ENCODE assay signal across 26 cellular contexts in genomic region chr12:104635944-104636343, GRCh38.
"Had no signal": no experiment of that assay in that cellular context is flagged by ENCODE, and none has a peak within 500 bp of the region (broad histone marks: within the 10 kb centered on the region; RNA-seq: fewer than 3 reads in every experiment).

No MANE protein-coding gene starts in this region.

- DNase-seq: activated CD4-positive, alpha-beta T cell treated with anti-CD3 and anti-CD28 coated beads for 4 hours; activated CD4-positive, alpha-beta T cell treated with anti-CD3 and anti-CD28 coated beads, Interleukin-2, amount 50 U/mL, for 48 hours; activated CD8-positive, alpha-beta memory T cell treated with anti-CD3 and anti-CD28 coated beads, Interleukin-2, amount 10 ng/mL, durations not matched to agents 7 days and 5 days; activated effector memory CD4-positive, alpha-beta T cell treated with anti-CD3 and anti-CD28 coated beads, Interleukin-2, amount 50 U/mL, for 16 hours; activated naive CD4-positive, alpha-beta T cell treated with anti-CD3 and anti-CD28 coated beads for 36 hours; activated naive CD8-positive, alpha-beta T cell treated with anti-CD3 and anti-CD28 coated beads for 36 hours; activated T-cell treated with anti-CD3 and anti-CD28 coated beads, Interleukin-2, amount 50 U/mL, for 24 hours; anterior cingulate cortex; NCI-H1092; NCI-H1417; NCI-H1930; NCI-H2171; NCI-H446 treated with DMSO at 0.1 percent for 48 hours; NCI-H526; NCI-H82; RPMI8226; T-cell; T-helper 2 cell; T1000 had no signal

- H3K27me3 Mint-ChIP-seq: activated CD8-positive, alpha-beta memory T cell treated with anti-CD3 and anti-CD28 coated beads, Interleukin-2, amount 10 ng/mL, durations not matched to agents 7 days and 5 days; activated naive CD8-positive, alpha-beta T cell treated with anti-CD3 and anti-CD28 coated beads for 36 hours; activated T-cell treated with anti-CD3 and anti-CD28 coated beads, Interleukin-2, amount 50 U/mL, for 24 hours; IgD-negative memory B cell; T-cell had no signal

- H3K27ac Mint-ChIP-seq: activated CD8-positive, alpha-beta memory T cell treated with anti-CD3 and anti-CD28 coated beads, Interleukin-2, amount 10 ng/mL, durations not matched to agents 7 days and 5 days; activated naive CD4-positive, alpha-beta T cell treated with anti-CD3 and anti-CD28 coated beads for 36 hours; activated naive CD8-positive, alpha-beta T cell treated with anti-CD3 and anti-CD28 coated beads for 36 hours; activated T-cell treated with anti-CD3 and anti-CD28 coated beads, Interleukin-2, amount 50 U/mL, for 24 hours; activated T-helper 1 cell treated with anti-CD3 and anti-CD28 coated beads, Interleukin-12 subunit alpha, Interleukin-12 subunit beta, Interleukin-2, Interleukin-4 antibody, amounts not matched to agents 30 ng/mL and 10 ng/mL and 1 ng/mL, durations not matched to agents 14 hours and 24 hours and 36 hours; T-cell had no signal

- H3K4me3 ChIP-seq: SK-N-MC had no signal

- H3K4me2 ChIP-seq: KMS-11 had no signal

- H3K27ac ChIP-seq: KMS-11, SK-N-MC had no signal

- H3K9ac ChIP-seq: KMS-11 had no signal

- ATAC-seq: activated CD8-positive, alpha-beta memory T cell treated with anti-CD3 and anti-CD28 coated beads, Interleukin-2, amount 10 ng/mL, durations not matched to agents 7 days and 5 days; Panc1; Right ventricle myocardium inferior; T-cell had no signal

- FAIRE-seq: TTC549 had no signal

- H3K4me3 Mint-ChIP-seq: activated CD8-positive, alpha-beta memory T cell treated with anti-CD3 and anti-CD28 coated beads, Interleukin-2, amount 10 ng/mL, durations not matched to agents 7 days and 5 days; activated naive CD4-positive, alpha-beta T cell treated with anti-CD3 and anti-CD28 coated beads for 36 hours; activated naive CD8-positive, alpha-beta T cell treated with anti-CD3 and anti-CD28 coated beads for 36 hours; activated T-cell treated with anti-CD3 and anti-CD28 coated beads, Interleukin-2, amount 50 U/mL, for 24 hours; activated T-helper 1 cell treated with anti-CD3 and anti-CD28 coated beads, Interleukin-12 subunit alpha, Interleukin-12 subunit beta, Interleukin-2, Interleukin-4 antibody, amounts not matched to agents 30 ng/mL and 10 ng/mL and 1 ng/mL, durations not matched to agents 14 hours and 24 hours and 36 hours; T-cell had no signal
